Comparison of ENCODE assay signal across 19 cellular contexts in the genomic region with DNA sequence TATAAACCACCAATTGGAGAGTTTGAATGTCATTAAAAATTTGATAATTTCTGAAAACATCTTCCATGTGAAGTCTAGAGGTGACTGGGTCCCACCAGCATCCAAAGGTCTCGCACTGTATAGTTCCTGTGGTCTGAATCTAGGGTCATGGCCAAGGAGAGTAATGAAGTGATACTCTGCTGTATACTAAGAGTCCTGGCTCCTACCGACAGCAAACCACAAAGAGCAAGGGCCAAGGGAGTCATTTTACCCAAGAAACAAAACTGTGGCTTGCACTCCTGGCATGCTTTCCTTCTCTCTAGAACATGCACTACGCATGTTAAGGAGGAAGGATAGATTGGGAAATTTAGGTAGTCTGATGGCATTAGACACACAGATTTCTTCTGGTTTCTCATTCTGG.
"Had no signal": no experiment of that assay in that cellular context is flagged by ENCODE, and none has a peak within 500 bp of the region (broad histone marks: within the 10 kb centered on the region; RNA-seq: fewer than 3 reads in every experiment).

No MANE protein-coding gene starts in this region.

- H3K4me1 Mint-ChIP-seq: activated naive CD4-positive, alpha-beta T cell treated with anti-CD3 and anti-CD28 coated beads, Interleukin-2, amount 10 ng/mL, durations not matched to agents 7 days and 5 days; activated T-helper 17 cell treated with anti-CD3 and anti-CD28 coated beads, Interleukin-2, amount 50 U/mL, for 72 hours; naive thymus-derived CD8-positive, alpha-beta T cell had no signal

- H3K27me3 ChIP-seq: body of pancreas, esophagus muscularis mucosa, neutrophil had no signal

- H3K27ac ChIP-seq: body of pancreas, coronary artery, esophagus muscularis mucosa, neutrophil had no signal

- H3K4me3 Mint-ChIP-seq: activated naive CD4-positive, alpha-beta T cell treated with anti-CD3 and anti-CD28 coated beads, Interleukin-2, amount 10 ng/mL, durations not matched to agents 7 days and 5 days; activated T-helper 17 cell treated with anti-CD3 and anti-CD28 coated beads, Interleukin-2, amount 50 U/mL, for 72 hours; naive thymus-derived CD8-positive, alpha-beta T cell had no signal

- H3K36me3 Mint-ChIP-seq: activated naive CD4-positive, alpha-beta T cell treated with anti-CD3 and anti-CD28 coated beads, Interleukin-2, amount 10 ng/mL, durations not matched to agents 7 days and 5 days; naive thymus-derived CD8-positive, alpha-beta T cell had no signal

- DNase-seq: activated CD4-positive, alpha-beta T cell treated with anti-CD3 and anti-CD28 coated beads for 1 hour; activated CD4-positive, alpha-beta T cell treated with anti-CD3 and anti-CD28 coated beads, Interleukin-2, amount 50 U/mL, for 4 hours; activated naive CD4-positive, alpha-beta T cell treated with anti-CD3 and anti-CD28 coated beads, Interleukin-2, amount 10 ng/mL, durations not matched to agents 7 days and 5 days; central memory CD4-positive, alpha-beta T cell; effector CD4-positive, alpha-beta T cell; left colon; naive thymus-derived CD8-positive, alpha-beta T cell; retina; small intestine; stimulated activated CD4-positive, alpha-beta T cell treated with anti-CD3 and anti-CD28 coated beads, Interleukin-4, amount 100 ng/mL, for 4 hours; stimulated activated CD8-positive, alpha-beta memory T cell treated with anti-CD3 and anti-CD28 coated beads, Interleukin-4, amount 100 ng/mL, for 48 hours; stimulated activated naive CD4-positive, alpha-beta T cell treated with Interleukin-2 at 50 U/mL for 16 hours; T-helper 1 cell; trophoblast cell had no signal

- ATAC-seq: activated T-helper 17 cell treated with anti-CD3 and anti-CD28 coated beads, Interleukin-2, amount 50 U/mL, for 72 hours; body of pancreas; left colon; naive thymus-derived CD8-positive, alpha-beta T cell had no signal

- H3K27ac Mint-ChIP-seq: activated naive CD4-positive, alpha-beta T cell treated with anti-CD3 and anti-CD28 coated beads, Interleukin-2, amount 10 ng/mL, durations not matched to agents 7 days and 5 days; activated T-helper 17 cell treated with anti-CD3 and anti-CD28 coated beads, Interleukin-2, amount 50 U/mL, for 72 hours; naive thymus-derived CD8-positive, alpha-beta T cell had no signal

- H3K4me3 ChIP-seq: body of pancreas, coronary artery, esophagus muscularis mucosa had no signal

- H3K9me3 ChIP-seq: body of pancreas, esophagus muscularis mucosa, neutrophil had no signal

- H3K36me3 ChIP-seq: esophagus muscularis mucosa, neutrophil had no signal

- H3K27me3 Mint-ChIP-seq: activated naive CD4-positive, alpha-beta T cell treated with anti-CD3 and anti-CD28 coated beads, Interleukin-2, amount 10 ng/mL, durations not matched to agents 7 days and 5 days; activated T-helper 17 cell treated with anti-CD3 and anti-CD28 coated beads, Interleukin-2, amount 50 U/mL, for 72 hours had no signal

- H3K4me1 ChIP-seq: esophagus muscularis mucosa had no signal

- H3K9me3 Mint-ChIP-seq: activated T-helper 17 cell treated with anti-CD3 and anti-CD28 coated beads, Interleukin-2, amount 50 U/mL, for 72 hours had no signal
